Comparison of ENCODE assay signal across 3 cellular contexts in genomic region chr18:12086677-12087482, GRCh38.
TF ChIP-seq lines count a peak whose summit lies in the region.

No MANE protein-coding gene starts in this region.

TF ChIP-seq in A549, 52 proteins besides CTCF, POLR2A, EP300 and RAD21:
- TF ChIP-seq ZC3H11A (IDR thresholded peaks at IDR 0.05) (no peak), REST (IDR thresholded peaks at IDR 0.05) (no peak), CHD4 (IDR thresholded peaks at IDR 0.05; ENCODE audit: borderline replicate concordance) (no peak), MYC (IDR thresholded peaks at IDR 0.05; ENCODE audit: borderline replicate concordance, low read length) (no peak), ATOH8 (CRISPR knock-in tag; IDR thresholded peaks at IDR 0.05; ENCODE audit: low read depth) (no peak), MAFK (IDR thresholded peaks at IDR 0.05; ENCODE audit: partially characterized antibody) (no peak), ESRRA (IDR thresholded peaks at IDR 0.05; ENCODE audit: borderline replicate concordance, low read length) (no peak), KDM5A (IDR thresholded peaks at IDR 0.05) (no peak), BHLHE40 (IDR thresholded peaks at IDR 0.05; ENCODE audit: low read depth, low read length) (no peak), JUN (IDR thresholded peaks at IDR 0.05) (no peak), MAX (IDR thresholded peaks at IDR 0.05) (no peak), FOSL2 (IDR thresholded peaks at IDR 0.05) (no peak), FOSL2 (CRISPR knock-in tag; IDR thresholded peaks at IDR 0.05) (no peak), GATA3 (IDR thresholded peaks at IDR 0.05; ENCODE audit: borderline replicate concordance) (no peak)

TF ChIP-seq in HepG2, 621 proteins besides CTCF, POLR2A, EP300 and RAD21 (continues in another document):
- TF ChIP-seq ZNF280B (CRISPR knock-in tag; IDR thresholded peaks at IDR 0.05; ENCODE audit: borderline replicate concordance) (0 out of 2 replicates have a peak, but pooled peaks have one; percentile 60), ZFY (CRISPR knock-in tag; IDR thresholded peaks at IDR 0.05) (0 out of 2 replicates have a peak, but pooled peaks have one; percentile 16), NFE2L1 (CRISPR knock-in tag; IDR thresholded peaks at IDR 0.05; ENCODE audit: borderline replicate concordance) (no peak), AHR (CRISPR knock-in tag; IDR thresholded peaks at IDR 0.05) (no peak), BRF2 (CRISPR knock-in tag; IDR thresholded peaks at IDR 0.05) (no peak), ZNF770 (CRISPR knock-in tag; IDR thresholded peaks at IDR 0.05) (no peak), SMAD3 (CRISPR knock-in tag; IDR thresholded peaks at IDR 0.05) (no peak), KLF6 (CRISPR knock-in tag; IDR thresholded peaks at IDR 0.05) (no peak), CBFB (CRISPR knock-in tag; IDR thresholded peaks at IDR 0.05) (no peak), MATR3 (CRISPR knock-in tag; IDR thresholded peaks at IDR 0.05) (no peak), ZNF772 (CRISPR knock-in tag; IDR thresholded peaks at IDR 0.05) (no peak), ZBTB4 (CRISPR knock-in tag; IDR thresholded peaks at IDR 0.05; ENCODE audit: borderline replicate concordance) (no peak), STAG1 (CRISPR knock-in tag; IDR thresholded peaks at IDR 0.05) (peak; percentile 57)

TF ChIP-seq in SK-N-SH treated with all-trans-retinoic acid at 6 μM for 48 hours, 23 proteins besides CTCF, POLR2A, EP300 and RAD21:
- no peak for TF ChIP-seq PATZ1 (CRISPR knock-in tag; IDR thresholded peaks at IDR 0.05; ENCODE audit: borderline replicate concordance)
- no peak for TF ChIP-seq TOX (CRISPR knock-in tag; IDR thresholded peaks at IDR 0.05; ENCODE audit: borderline replicate concordance)
- no peak for TF ChIP-seq ZNF70 (CRISPR knock-in tag; IDR thresholded peaks at IDR 0.05)
